ENCODE assay signal across 19 cellular contexts in genomic region chr11:123558536-123559315, GRCh38.
DNase-seq lines count a peak whose midpoint lies in the region; ATAC-seq and TF ChIP-seq lines count a peak whose summit lies in the region.
"Had no signal": no experiment of that assay in that cellular context is flagged by ENCODE, and none has a peak within 500 bp of the region (broad histone marks: within the 10 kb centered on the region; RNA-seq: fewer than 3 reads in every experiment).

No MANE protein-coding gene starts in this region.

- H3K9me3 ChIP-seq in GM23248 (ENCODE audit: low read depth) (no peaks in the 10 kb centered on the region), OCI-LY3 (ENCODE audit: insufficient read depth, low read length) (no peaks in the 10 kb centered on the region), smooth muscle cell (replicated peaks; ENCODE audit: low read depth) (no peaks in the 10 kb centered on the region), tibial nerve (no peaks in the 10 kb centered on the region)
- H3K9me3 ChIP-seq: right atrium auricular region, upper lobe of left lung had no signal

- DNase-seq in GM23248 (no peak), smooth muscle cell (lab: John Stamatoyannopoulos, UW; ENCODE audit: unreplicated experiment) (no peak), tibial nerve (ENCODE audit: low spot score in 2 of 2) (no peak), GOT3 (lab: John Stamatoyannopoulos, UW) (no peak)
- DNase-seq: activated CD8-positive, alpha-beta T cell treated with anti-CD3 and anti-CD28 coated beads for 36 hours; activated naive CD8-positive, alpha-beta T cell treated with anti-CD3 and anti-CD28 coated beads for 36 hours; glutamatergic neuron; islet precursor cell; left ventricle myocardium superior; midbrain; NCI-H2029; NCI-H446; NCI-H82; OCI-M1; upper lobe of left lung had no signal

- H3K9ac ChIP-seq in GM23248, result peak overlapping the region; percentile 89; the same call in 1 of the 2 replicates
- no peak overlapping the region for H3K9ac ChIP-seq in OCI-LY3 (ENCODE audit: low read length)
- no peak overlapping the region for H3K9ac ChIP-seq in smooth muscle cell (ENCODE audit: low read depth)

- H2AFZ ChIP-seq in GM23248, result no peak overlapping the region
- H2AFZ ChIP-seq in OCI-LY3 (ENCODE audit: low read depth, low read length), result no peak overlapping the region
- H2AFZ ChIP-seq in smooth muscle cell (ENCODE audit: low read depth), result no peak overlapping the region

- no peaks in the 10 kb centered on the region for H3K27me3 ChIP-seq in GM23248 (replicated peaks; ENCODE audit: insufficient read depth)
- peaks cover 36% of the 10 kb centered on the region for H3K27me3 ChIP-seq in OCI-LY3 (ENCODE audit: low read depth, low read length)
- H3K27me3 ChIP-seq in smooth muscle cell (ENCODE audit: low read depth), result no peaks in the 10 kb centered on the region
- no peaks in the 10 kb centered on the region for H3K27me3 ChIP-seq in tibial nerve
- H3K27me3 ChIP-seq: right atrium auricular region, upper lobe of left lung had no signal

- H3K36me3 ChIP-seq in GM23248 (ENCODE audit: low read depth) (no peaks in the 10 kb centered on the region), OCI-LY3 (replicated peaks; ENCODE audit: low read depth, low read length) (no peaks in the 10 kb centered on the region), smooth muscle cell (ENCODE audit: low read depth) (no peaks in the 10 kb centered on the region), tibial nerve (no peaks in the 10 kb centered on the region)
- H3K36me3 ChIP-seq: right atrium auricular region, upper lobe of left lung had no signal

- in situ Hi-C loops in GM23248 (cut with MboI), result no loop called here

- no peaks in the 10 kb centered on the region for H4K20me1 ChIP-seq in GM23248 (ENCODE audit: insufficient read depth)
- peaks cover 7% of the 10 kb centered on the region; the same call in 1 of the 2 replicates for H4K20me1 ChIP-seq in OCI-LY3 (ENCODE audit: insufficient read depth, low read length)
- H4K20me1 ChIP-seq in smooth muscle cell (ENCODE audit: low read depth), result no peaks in the 10 kb centered on the region

- TF ChIP-seq EP300 in tibial nerve (IDR thresholded peaks at IDR 0.05), result no peak

- H3K4me3 ChIP-seq in GM23248 (no peak overlapping the region), OCI-LY3 (ENCODE audit: low read length) (no peak overlapping the region), smooth muscle cell (no peak overlapping the region), tibial nerve (no peak overlapping the region)

- H3K27ac ChIP-seq in GM23248 (peak overlapping the region; percentile 90), OCI-LY3 (ENCODE audit: low read length) (no peak overlapping the region), cingulate gyrus (ENCODE audit: low read depth, low read length) (peak overlapping the region; percentile 90), smooth muscle cell (ENCODE audit: low read depth) (no peak overlapping the region), tibial nerve (no peak overlapping the region)
- H3K27ac ChIP-seq: upper lobe of left lung had no signal

- no peak for TF ChIP-seq POLR2A in tibial nerve (IDR thresholded peaks at IDR 0.05)

- H3K4me2 ChIP-seq in GM23248 (ENCODE audit: unreplicated experiment), result no peak overlapping the region
- H3K4me2 ChIP-seq in OCI-LY3 (ENCODE audit: low read length), result 0 out of 2 replicates have a peak overlapping the region, but pooled peaks have one; percentile 10
- H3K4me2 ChIP-seq in smooth muscle cell, result peak overlapping the region; percentile 21

- ATAC-seq in GM18511 (IDR thresholded peaks at IDR 0.05; ENCODE audit: unreplicated experiment), result no peak
- ATAC-seq: activated CD8-positive, alpha-beta T cell treated with anti-CD3 and anti-CD28 coated beads for 36 hours; left ventricle myocardium superior had no signal

- TF ChIP-seq CTCF in OCI-LY3 (IDR thresholded peaks at IDR 0.05; ENCODE audit: low read depth, low read length), result no peak
- TF ChIP-seq CTCF in smooth muscle cell (IDR thresholded peaks at IDR 0.05; ENCODE audit: borderline replicate concordance, insufficient read depth, poor library complexity, severe bottlenecking), result no peak
- no peak for TF ChIP-seq CTCF in tibial nerve (IDR thresholded peaks at IDR 0.05)

- H3K79me2 ChIP-seq in GM23248 (ENCODE audit: insufficient read depth) (peaks cover 61% of the 10 kb centered on the region), OCI-LY3 (ENCODE audit: low read length) (no peaks in the 10 kb centered on the region), smooth muscle cell (ENCODE audit: low read depth) (no peaks in the 10 kb centered on the region)

- no peaks in the 10 kb centered on the region for H3K9me2 ChIP-seq in GM23248 (ENCODE audit: insufficient read depth)

- H3K4me1 ChIP-seq in GM23248 (ENCODE audit: insufficient read depth) (peaks cover 27% of the 10 kb centered on the region), OCI-LY3 (ENCODE audit: low read length) (peaks cover 24% of the 10 kb centered on the region), smooth muscle cell (ENCODE audit: low read depth) (peaks cover 22% of the 10 kb centered on the region), tibial nerve (peaks cover 0 to 26% (median 12%) of the 10 kb centered on the region in 4 donors)

- peaks cover 13% of the 10 kb centered on the region; the same call in 1 of the 2 replicates for H3F3A ChIP-seq in GM23248 (ENCODE audit: insufficient read depth)
- H3F3A ChIP-seq in smooth muscle cell (ENCODE audit: low read depth), result no peaks in the 10 kb centered on the region

- WGBS in GM23248 (ENCODE audit: low coverage in 1 of 2, low lambda C conversion rate in 2 of 2, missing lambda C conversion rate in 2 of 2), 2 experiments, result 59 to 65% methylated on average over 12 of the region's 12 CpGs
- 79% methylated on average over 12 of the region's 12 CpGs for WGBS in smooth muscle cell (ENCODE audit: low lambda C conversion rate)
- 68 to 71% methylated on average over 12 of the region's 12 CpGs for WGBS in tibial nerve, 2 donors

Comparison
In these comparisons a context has a peak if more than half of its experiments do, and no peak if none do; other contexts are left out.
1. H3K27ac ChIP-seq: peak in GM23248 (single experiment) and cingulate gyrus (single experiment); none in OCI-LY3 (single experiment), smooth muscle cell (single experiment) and tibial nerve (0 of 4).